17 cellular contexts compared by ENCODE assay signal in the genomic region with DNA sequence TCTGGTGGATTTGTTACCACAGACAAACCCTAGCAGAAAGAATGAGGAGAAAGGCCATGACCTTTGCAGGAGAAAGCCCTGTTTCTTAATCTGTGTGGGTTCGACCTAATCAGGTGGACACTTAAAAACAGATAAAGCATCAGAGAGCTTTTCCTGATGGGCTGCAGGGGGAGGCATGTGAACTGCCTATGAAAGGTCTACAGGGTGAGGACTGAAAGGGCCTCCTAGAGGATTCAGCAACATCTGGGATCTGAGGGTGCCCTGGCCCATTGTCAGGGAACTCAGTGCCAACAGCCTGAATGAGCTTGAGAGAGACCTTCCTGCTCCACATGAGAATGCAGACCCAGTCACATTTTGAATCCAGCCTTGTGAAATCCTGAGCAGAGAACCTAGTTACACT.
"Had no signal": no experiment of that assay in that cellular context is flagged by ENCODE, and none has a peak within 500 bp of the region (broad histone marks: within the 10 kb centered on the region; RNA-seq: fewer than 3 reads in every experiment).

No MANE protein-coding gene starts in this region.

- ATAC-seq: T-cell had no signal

- H3K4me3 ChIP-seq: SK-N-MC had no signal

- DNase-seq: activated CD4-positive, alpha-beta T cell treated with anti-CD3 and anti-CD28 coated beads for 4 hours; activated CD8-positive, alpha-beta memory T cell treated with anti-CD3 and anti-CD28 coated beads, Interleukin-2, amount 50 U/mL, for 4 hours; activated CD8-positive, alpha-beta T cell treated with anti-CD3 and anti-CD28 coated beads for 36 hours; activated naive CD8-positive, alpha-beta T cell treated with anti-CD3 and anti-CD28 coated beads, Interleukin-2, amount 50 U/mL, for 24 hours; activated T-cell treated with anti-CD3 and anti-CD28 coated beads, Interleukin-2, amount 50 U/mL, for 72 hours; amygdala; KG1; NCI-H1048; NCI-H2029; NCI-H2107; NCI-H2171 treated with DMSO at 0.1 percent for 48 hours; NCI-H526; NCI-H774; T-cell; T-helper 2 cell had no signal

- H3K27ac ChIP-seq: SK-N-MC, VCaP had no signal
